13 cellular contexts compared by ENCODE assay signal in genomic region chr10:60914676-60915075, GRCh38. TPM values are rescaled to one million over a fixed set of nuclear protein-coding genes. Genes with fewer than 3 reads are reported as not detected.
A peak's percentile ranks its signal among the peaks of the same experiment; 100 is the strongest.
DNase-seq lines count a peak whose midpoint lies in the region; ATAC-seq, FAIRE-seq and TF ChIP-seq lines count a peak whose summit lies in the region.
"Had no signal": no experiment of that assay in that cellular context is flagged by ENCODE, and none has a peak within 500 bp of the region (broad histone marks: within the 10 kb centered on the region; RNA-seq: fewer than 3 reads in every experiment).

No MANE protein-coding gene starts in this region.

- H3K36me3 ChIP-seq in astrocyte (ENCODE audit: insufficient read depth, low read length) (peaks cover 14% of the 10 kb centered on the region), sigmoid colon (no peaks in the 10 kb centered on the region)

- H3K4me1 ChIP-seq in astrocyte (ENCODE audit: insufficient read depth, low read length) (peaks cover 26% of the 10 kb centered on the region), sigmoid colon (peaks cover 0 to 49% (median 25%) of the 10 kb centered on the region in 4 donors)
- H3K4me1 ChIP-seq: parathyroid adenoma had no signal

- TF ChIP-seq CTCF in astrocyte (IDR thresholded peaks at IDR 0.05; ENCODE audit: insufficient read depth, low read depth, low read length): no peak
- TF ChIP-seq CTCF in sigmoid colon (IDR thresholded peaks at IDR 0.05): no peak
- TF ChIP-seq CTCF in lower leg skin (IDR thresholded peaks at IDR 0.05): no peak

- H3K9me3 ChIP-seq in astrocyte (ENCODE audit: insufficient read depth, low read depth, low read length) (no peaks in the 10 kb centered on the region), sigmoid colon (no peaks in the 10 kb centered on the region)

- H3K4me3 ChIP-seq in astrocyte (ENCODE audit: insufficient read depth, low read depth, low read length): no peak overlapping the region
- H3K4me3 ChIP-seq in sigmoid colon: no peak overlapping the region
- no peak overlapping the region for H3K4me3 ChIP-seq in lower leg skin (ENCODE audit: low read depth, poor library complexity, severe bottlenecking)

- no peak overlapping the region for H3K4me3 Mint-ChIP-seq in astrocyte (ENCODE audit: unreplicated experiment)
- H3K4me3 Mint-ChIP-seq: activated CD8-positive, alpha-beta T cell treated with anti-CD3 and anti-CD28 coated beads for 36 hours had no signal

- H3K4me2 ChIP-seq in astrocyte (ENCODE audit: low read length): peak overlapping the region; percentile 64

- H3K27ac ChIP-seq in astrocyte (ENCODE audit: low read depth, low read length) (peak overlapping the region; percentile 67), sigmoid colon (peak overlapping the region in 3 of 4 donors; percentile 57 to 72 (median 70))
- H3K27ac ChIP-seq: parathyroid adenoma had no signal

- no peaks in the 10 kb centered on the region for H4K20me1 ChIP-seq in astrocyte (ENCODE audit: insufficient read depth, low read length)

- H3K79me2 ChIP-seq in astrocyte (ENCODE audit: insufficient read depth, low read length): peaks cover 8% of the 10 kb centered on the region
- H3K79me2 ChIP-seq: parathyroid adenoma had no signal

- 83 to 88% methylated on average over 2 of the region's 2 CpGs for WGBS in sigmoid colon, 2 donors
- WGBS in lower leg skin, 2 donors: 44 to 72% methylated on average over 2 of the region's 2 CpGs

- H3K9ac ChIP-seq in astrocyte (ENCODE audit: low read length): no peak overlapping the region
- H3K9ac ChIP-seq: parathyroid adenoma had no signal

- no peaks in the 10 kb centered on the region for H3K9me3 Mint-ChIP-seq in astrocyte (ENCODE audit: unreplicated experiment)

- FAIRE-seq in astrocyte (lab: Jason Lieb, UNC): peak; percentile 62
- FAIRE-seq: bronchial epithelial cell, GM12892 had no signal

- peak; percentile 74 to 75 for ATAC-seq in left cardiac atrium
- ATAC-seq: activated CD8-positive, alpha-beta T cell treated with anti-CD3 and anti-CD28 coated beads for 36 hours had no signal

- TF ChIP-seq EP300 in sigmoid colon (IDR thresholded peaks at IDR 0.05): no peak

- H3K27me3 ChIP-seq in astrocyte (ENCODE audit: insufficient read depth, low read length) (no peaks in the 10 kb centered on the region), sigmoid colon (no peaks in the 10 kb centered on the region)

- H2AFZ ChIP-seq in astrocyte (ENCODE audit: low read depth, low read length): no peak overlapping the region
- H2AFZ ChIP-seq: parathyroid adenoma had no signal

- intact Hi-C loops in left cardiac atrium (cut with DNase I) (no loop called here), sigmoid colon (cut with DNase I) (no loop called here), lower leg skin (cut with DNase I; ENCODE audit: low total_unique reads) (no loop called here)

- H3K27me3 Mint-ChIP-seq in astrocyte (ENCODE audit: low read depth, unreplicated experiment): no peaks in the 10 kb centered on the region

- peaks cover 17% of the 10 kb centered on the region for H3K36me3 Mint-ChIP-seq in astrocyte (ENCODE audit: low read depth, unreplicated experiment)

- TF ChIP-seq POLR2A in sigmoid colon (IDR thresholded peaks at IDR 0.05) (no peak), lower leg skin (IDR thresholded peaks at IDR 0.05) (no peak)

- no peak overlapping the region for H3K27ac Mint-ChIP-seq in astrocyte (ENCODE audit: unreplicated experiment)
- H3K27ac Mint-ChIP-seq: activated CD8-positive, alpha-beta T cell treated with anti-CD3 and anti-CD28 coated beads for 36 hours had no signal

- peaks cover 54% of the 10 kb centered on the region for H3K4me1 Mint-ChIP-seq in astrocyte (ENCODE audit: low read depth, unreplicated experiment)

- peak; percentile 97 for DNase-seq in EH (ENCODE audit: low read depth)
- DNase-seq in astrocyte (ENCODE audit: low read depth): peak; percentile 92
- DNase-seq in left cardiac atrium: peak; percentile 37
- peak; percentile 91 for DNase-seq in sigmoid colon
- no peak for DNase-seq in H4 (ENCODE audit: low spot score)
- DNase-seq in NCI-H748 treated with DMSO at 0.1 percent for 48 hours (lab: John Stamatoyannopoulos, UW): no peak
- DNase-seq in lower leg skin (ENCODE audit: low spot score in 2 of 2): no peak
- DNase-seq in DMS153 (lab: John Stamatoyannopoulos, UW): no peak
- DNase-seq: activated CD8-positive, alpha-beta T cell treated with anti-CD3 and anti-CD28 coated beads for 36 hours; NCI-H446 treated with DMSO at 0.1 percent for 48 hours had no signal

RNA-seq across cellular contexts. Expression of gene RHOBTB1, which starts 29.3 kb away (rescaled TPM):
- total RNA-seq in astrocyte: 43.0 and 46.5 TPM in 2 replicates
- total RNA-seq in left cardiac atrium: 10 to 100 TPM in 1 of 2 donors, 1 to 10 TPM in 1; 9.5 to 14.1 TPM
- total RNA-seq in sigmoid colon: 10 to 100 TPM in 3 of 4 donors, 1 to 10 TPM in 1; 8.6 to 25.5 (median 14.3) TPM
- polyA plus RNA-seq in sigmoid colon: 1 to 10 TPM; 3.3 to 6.0 (median 4.9) TPM
- 39.8 and 41.1 TPM in 2 replicates for total RNA-seq in H4 (2014; rRNA removed; shearing (Covaris generic))
- 1 to 10 TPM; 2.4 to 6.9 (median 4.2) TPM for total RNA-seq in lower leg skin

Comparison
In these comparisons a context has a peak if more than half of its experiments do, and no peak if none do; other contexts are left out.
1. DNase-seq: peak in EH (single experiment), astrocyte (single experiment), left cardiac atrium (single experiment) and sigmoid colon (single experiment); none in H4 (single experiment), NCI-H748 treated with DMSO at 0.1 percent for 48 hours (single experiment), lower leg skin (0 of 2) and DMS153 (single experiment).